In the genomic region with DNA sequence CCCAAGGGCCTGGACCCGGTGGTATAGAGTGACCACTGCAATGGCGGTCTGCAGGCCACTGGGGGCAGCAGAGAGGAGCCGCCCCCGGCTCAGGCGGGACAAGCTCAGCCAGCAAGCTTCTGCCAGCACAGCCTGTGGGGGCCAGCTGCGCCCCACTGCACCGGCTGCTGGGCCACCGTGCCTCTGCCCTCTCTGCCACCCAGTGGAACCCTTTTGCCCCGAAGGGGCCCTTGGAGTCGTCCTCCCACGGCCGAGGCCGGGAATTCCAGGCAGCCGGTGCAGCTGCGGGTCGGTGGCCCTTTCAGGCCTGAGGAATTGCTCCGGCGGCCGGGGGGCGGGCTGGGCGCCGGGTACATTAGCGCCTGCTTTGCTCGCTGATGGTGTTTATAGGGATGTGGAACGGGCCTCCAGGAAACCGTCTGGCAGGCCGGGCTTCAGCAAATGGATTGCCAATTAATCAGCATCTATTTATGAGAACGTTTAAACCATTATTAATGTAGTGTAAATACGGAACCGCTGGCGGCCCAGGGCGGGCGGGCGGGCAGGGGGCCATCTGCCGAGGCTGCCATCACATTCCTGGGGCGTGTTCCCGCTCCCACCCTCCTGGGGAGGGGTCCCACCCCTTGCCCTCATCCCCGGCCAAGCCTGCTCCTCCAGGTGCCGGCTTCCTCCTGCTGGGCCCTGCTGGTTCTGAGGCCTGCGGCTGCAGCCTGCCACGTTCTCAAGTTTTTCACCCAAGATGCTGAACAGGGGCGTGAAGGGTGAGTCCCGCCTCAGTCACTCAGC, we compare ENCODE assay signal across 8 cellular contexts.
A peak's percentile ranks its signal among the peaks of the same experiment; 100 is the strongest.
DNase-seq lines count a peak whose midpoint lies in the region; ATAC-seq, FAIRE-seq and TF ChIP-seq lines count a peak whose summit lies in the region.

No MANE protein-coding gene starts in this region.

- no peak overlapping the region for H2BK120ac ChIP-seq in H9 (ENCODE audit: low read depth, low read length, poor library complexity, severe bottlenecking)

- H2AFZ ChIP-seq in H9 (ENCODE audit: low read length) = no peak overlapping the region

- no peak overlapping the region for H3K4ac ChIP-seq in H9 (ENCODE audit: low read depth, low read length)

- H3K23me2 ChIP-seq in H9 (ENCODE audit: insufficient read length, low read depth, low read length, poor library complexity, severe bottlenecking) = no peaks in the 10 kb centered on the region

- no peak for ATAC-seq in GM19324 (IDR thresholded peaks at IDR 0.05; ENCODE audit: low FRiP score, unreplicated experiment)
- no peak for ATAC-seq in HG03565 (IDR thresholded peaks at IDR 0.05; ENCODE audit: unreplicated experiment)

- H3K4me3 Mint-ChIP-seq in H9 (peak overlapping the region in 1 of 2 experiments; percentile 19; a peak in 1 of 5 replicates), brain (no peak overlapping the region)

- H2BK20ac ChIP-seq in H9 (ENCODE audit: low read depth, low read length, poor library complexity, severe bottlenecking) = no peak overlapping the region

- no peaks in the 10 kb centered on the region for H3K79me1 ChIP-seq in H9 (ENCODE audit: insufficient read depth, low read depth, low read length, poor library complexity, severe bottlenecking)

- H2BK5ac ChIP-seq in H9 (ENCODE audit: insufficient read length, low read length) = no peak overlapping the region

- H3K27ac Mint-ChIP-seq in H9 (no peak overlapping the region), brain (no peak overlapping the region)

- no peak overlapping the region for H3K14ac ChIP-seq in H9 (ENCODE audit: insufficient read depth, low read length)

- H2AK5ac ChIP-seq in H9 (ENCODE audit: insufficient read length, low read length) = no peak overlapping the region

- no peaks in the 10 kb centered on the region for H3K36me3 ChIP-seq in small intestine (ENCODE audit: control insufficient read depth in 2 of 2, insufficient read depth in 2 of 2, low read length in 2 of 2)

- H3K9me3 Mint-ChIP-seq in H9 = peaks cover 2 to 7% of the 10 kb centered on the region in 2 experiments; a peak in 4 of 5 replicates
- H3K9me3 Mint-ChIP-seq in brain = peaks cover 0 to 12% (median 5%) of the 10 kb centered on the region in 5 experiments

- H2BK15ac ChIP-seq in H9 (ENCODE audit: low read depth, low read length) = no peak overlapping the region

- H3K79me2 ChIP-seq in H9 (ENCODE audit: insufficient read depth, low read length) = no peaks in the 10 kb centered on the region

- no peaks in the 10 kb centered on the region for H4K20me1 ChIP-seq in H9 (ENCODE audit: control insufficient read depth, insufficient read depth, insufficient read length)

- DNase-seq in CD1c-positive myeloid dendritic cell (ENCODE audit: extremely low spot score) (peak; percentile 53), H9 (peak; percentile 88), RPMI7951 (ENCODE audit: low read depth) (peak; percentile 41), iPS-NIHi7 (ENCODE audit: extremely low spot score) (peak; percentile 94), small intestine (peak; percentile 27)

- H3K36me3 Mint-ChIP-seq in H9 (ENCODE audit: insufficient read depth in 1 of 3, low read depth in 3 of 3) (peaks cover 0 to 2% (median 0%) of the 10 kb centered on the region in 3 experiments; a peak in 2 of 7 replicates), brain (no peaks in the 10 kb centered on the region)

- H3K18ac ChIP-seq in H9 (ENCODE audit: insufficient read length, low read depth, low read length) = no peak overlapping the region

- H3K4me1 Mint-ChIP-seq in H9 (peaks cover 10 to 22% of the 10 kb centered on the region in 2 experiments), brain (no peaks in the 10 kb centered on the region)

- H3K9me3 ChIP-seq in H9 (ENCODE audit: control insufficient read depth, low read depth, low read length) (no peaks in the 10 kb centered on the region), small intestine (ENCODE audit: control insufficient read depth, low read depth) (no peaks in the 10 kb centered on the region)

- no peak overlapping the region for H3K56ac ChIP-seq in H9 (ENCODE audit: insufficient read length, low read depth, low read length)

- H3K23ac ChIP-seq in H9 (ENCODE audit: insufficient read length, low read depth, low read length) = no peak overlapping the region

- H3K27me3 ChIP-seq in H9 (ENCODE audit: insufficient read depth, low read length) = no peaks in the 10 kb centered on the region
- H3K27me3 ChIP-seq in small intestine (ENCODE audit: control insufficient read depth in 2 of 2, insufficient read depth in 2 of 2, low read length in 2 of 2) = no peaks in the 10 kb centered on the region

- H4K5ac ChIP-seq in H9 (ENCODE audit: insufficient read length, low read depth, low read length) = no peak overlapping the region

- H2BK12ac ChIP-seq in H9 (ENCODE audit: insufficient read length, low read depth, low read length) = no peak overlapping the region

- peak overlapping the region; percentile 8 for H3K4me2 ChIP-seq in H9 (ENCODE audit: insufficient read depth, insufficient read length, low read length)

- H4K8ac ChIP-seq in H9 (replicated peaks; ENCODE audit: insufficient read length, low read depth, low read length) = no peak overlapping the region

- H3K4me1 ChIP-seq in H9 (ENCODE audit: insufficient read depth, low read length) (no peaks in the 10 kb centered on the region), small intestine (ENCODE audit: control insufficient read depth in 2 of 2, insufficient read depth in 1 of 2, low read depth in 1 of 2, low read length in 1 of 2) (no peaks in the 10 kb centered on the region)

- no peak for FAIRE-seq in small intestine (lab: Jason Lieb, UNC)

- H3K27ac ChIP-seq in H9 (ENCODE audit: insufficient read length, low read depth, low read length) (no peak overlapping the region), small intestine (ENCODE audit: low read depth in 1 of 2, low read length in 1 of 2) (no peak overlapping the region)

- H3K27me3 Mint-ChIP-seq in H9 (ENCODE audit: low read depth) (peaks cover 21% of the 10 kb centered on the region), brain (peaks cover 4% of the 10 kb centered on the region)

- H3K9ac ChIP-seq in H9 (ENCODE audit: extremely low read depth, insufficient read length, low read length) = no peak overlapping the region

- no peak overlapping the region for H4K91ac ChIP-seq in H9 (ENCODE audit: insufficient read length, low read depth, low read length)

- no CpG with 5 or more reads among the region's 43 CpGs for WGBS in H9 (ENCODE audit: extremely low coverage, insufficient read length, low lambda C conversion rate)
- WGBS in small intestine, 3 donors = 13 to 19% (median 14%) methylated on average over 29 to 43 of the region's 43 CpGs

- TF ChIP-seq CTCF in H9 (conservative IDR thresholded peaks at IDR 0.05) = peak; percentile 96
- TF ChIP-seq CTCF in brain (conservative IDR thresholded peaks at IDR 0.05) = peak; percentile 58 to 85

- no peak overlapping the region for H3T11ph ChIP-seq in H9 (ENCODE audit: low read length)

- no peak overlapping the region for H3K4me3 ChIP-seq in small intestine (ENCODE audit: low read depth in 1 of 2, low read length in 2 of 2)

Comparison
In these comparisons a context has a peak if more than half of its experiments do, and no peak if none do; other contexts are left out.
1. DNase-seq: peak in every context shown above with its lines; median percentile 94 in iPS-NIHi7; 88 in H9; 53 in CD1c-positive myeloid dendritic cell; 41 in RPMI7951; 27 in small intestine.